Comparison of ENCODE assay signal across 1 cellular context in the genomic region with DNA sequence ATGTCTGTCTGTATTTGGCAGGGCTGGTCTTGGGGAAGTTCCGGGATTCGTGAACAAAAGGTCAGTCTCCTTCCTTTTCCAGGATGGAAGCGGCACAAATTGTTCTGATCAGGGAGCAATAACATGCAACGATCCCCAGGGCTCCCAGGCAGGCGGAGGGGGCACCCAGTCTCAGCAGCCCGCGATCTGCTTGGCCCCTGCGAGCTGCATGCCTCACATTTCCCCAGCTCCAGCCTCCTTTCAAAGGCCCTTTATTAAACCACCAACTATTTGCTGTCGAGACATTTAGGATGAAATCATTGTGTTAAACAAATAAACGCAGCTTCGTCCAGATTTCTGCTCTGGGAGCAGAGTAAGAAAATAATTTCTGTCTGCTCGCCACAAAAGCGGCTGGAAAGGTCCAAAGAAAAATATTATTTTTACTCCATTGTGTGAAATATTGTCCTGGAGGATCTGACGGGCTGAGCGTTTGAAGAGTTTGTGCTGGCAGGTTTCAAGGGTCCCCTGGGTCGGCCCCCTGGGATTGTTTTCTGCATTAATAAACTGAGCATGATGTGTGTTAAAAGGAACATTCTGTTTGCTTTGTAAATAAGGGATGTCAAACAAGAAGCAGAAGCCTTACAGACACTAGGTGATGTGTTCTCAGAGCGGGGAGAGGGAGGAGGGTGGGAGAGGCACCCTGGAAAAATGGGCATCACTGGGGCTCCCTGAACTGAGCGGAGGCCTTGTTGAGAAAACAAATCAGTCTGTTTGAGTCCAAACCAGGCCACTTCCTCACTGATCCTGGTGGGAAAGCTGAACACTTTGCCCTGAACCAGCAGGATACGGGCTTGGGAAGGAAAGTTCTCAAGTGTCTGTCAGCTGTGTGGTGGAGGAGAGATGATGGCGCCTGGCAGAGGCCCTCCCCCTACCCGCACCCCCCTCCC.
TF ChIP-seq lines count a peak whose summit lies in the region.

No MANE protein-coding gene starts in this region.

TF ChIP-seq in SK-N-SH, 30 proteins besides CTCF, POLR2A, EP300 and RAD21 (continued from another document):
- TF ChIP-seq JUND (IDR thresholded peaks at IDR 0.05) (no peak), FOXJ3 (CRISPR knock-in tag; IDR thresholded peaks at IDR 0.05) (no peak), IRF3 (IDR thresholded peaks at IDR 0.05; ENCODE audit: low read depth, low read length) (no peak), YY1 (IDR thresholded peaks at IDR 0.05; ENCODE audit: low read depth) (no peak), RFX5 (IDR thresholded peaks at IDR 0.05; ENCODE audit: low read length) (no peak), TEAD4 (IDR thresholded peaks at IDR 0.05; ENCODE audit: borderline replicate concordance, insufficient read depth) (no peak), TAF1 (IDR thresholded peaks at IDR 0.05; ENCODE audit: borderline replicate concordance, low read depth, low read length) (no peak), TCF12 (IDR thresholded peaks at IDR 0.05) (no peak), SIN3A (IDR thresholded peaks at IDR 0.05; ENCODE audit: borderline replicate concordance, low read depth, low read length) (no peak), ZBTB33 (IDR thresholded peaks at IDR 0.05; ENCODE audit: borderline replicate concordance, low read depth) (no peak), GABPA (IDR thresholded peaks at IDR 0.05; ENCODE audit: low read depth) (no peak), ELF1 (IDR thresholded peaks at IDR 0.05) (no peak), FOSL2 (IDR thresholded peaks at IDR 0.05; ENCODE audit: borderline replicate concordance, low read depth) (no peak)
